22 cellular contexts compared by ENCODE assay signal in the genomic region with DNA sequence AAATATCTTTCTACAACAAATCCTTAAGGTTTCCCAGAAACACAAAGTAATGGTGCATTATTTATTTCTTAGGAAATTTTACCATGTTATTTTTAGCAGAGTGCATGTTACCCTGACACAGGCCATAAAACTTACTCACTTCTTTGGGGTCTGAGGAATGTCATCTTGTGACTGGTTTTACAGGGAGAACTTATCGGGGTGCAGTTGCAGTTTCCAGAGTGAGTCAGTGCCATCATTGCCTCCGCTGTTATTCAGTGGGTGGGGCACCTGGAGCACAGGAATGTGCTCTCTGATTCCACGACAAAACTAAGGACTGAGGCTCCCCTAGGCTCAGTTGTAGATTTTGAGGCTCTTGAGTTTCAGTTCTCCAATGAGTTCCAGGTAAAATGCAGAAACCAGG. TPM values are rescaled to one million over a fixed set of nuclear protein-coding genes. Genes with fewer than 3 reads are reported as not detected.
DNase-seq lines count a peak whose midpoint lies in the region; ATAC-seq and TF ChIP-seq lines count a peak whose summit lies in the region.
"Had no signal": no experiment of that assay in that cellular context is flagged by ENCODE, and none has a peak within 500 bp of the region (broad histone marks: within the 10 kb centered on the region; RNA-seq: fewer than 3 reads in every experiment).

No MANE protein-coding gene starts in this region.

- no peaks in the 10 kb centered on the region for H3K36me3 Mint-ChIP-seq in activated naive CD4-positive, alpha-beta T cell treated with anti-CD3 and anti-CD28 coated beads, Interleukin-2, amount 50 U/mL, for 72 hours
- no peaks in the 10 kb centered on the region for H3K36me3 Mint-ChIP-seq in natural killer cell
- H3K36me3 Mint-ChIP-seq: activated naive CD8-positive, alpha-beta T cell treated with anti-CD3 and anti-CD28 coated beads, Interleukin-2, amount 10 ng/mL, durations not matched to agents 7 days and 5 days; CD14-positive monocyte; neural progenitor cell had no signal

- H3K4me3 ChIP-seq in PC-3 (ENCODE audit: low read length) (no peak overlapping the region), fibroblast of lung (replicated peaks in 1 of 4; ENCODE audit: control extremely low read depth in 1 of 4, insufficient read depth in 1 of 4, low read depth in 3 of 4, low read length in 4 of 4) (no peak overlapping the region), retinal pigment epithelial cell (ENCODE audit: low read length) (no peak overlapping the region)
- H3K4me3 ChIP-seq: lung, neural progenitor cell, testis had no signal

- H3K27me3 ChIP-seq in PC-3 (ENCODE audit: low read length) (no peaks in the 10 kb centered on the region), fibroblast of lung (ENCODE audit: control insufficient read depth, insufficient read depth, low read length) (no peaks in the 10 kb centered on the region)
- H3K27me3 ChIP-seq: neural progenitor cell, testis had no signal

- TF ChIP-seq CTCF in PC-3 (conservative IDR thresholded peaks at IDR 0.05; ENCODE audit: low read depth, low read length) = no peak
- TF ChIP-seq CTCF in fibroblast of lung (conservative IDR thresholded peaks at IDR 0.05 in 1 of 2, IDR thresholded peaks at IDR 0.05 in 1 of 2; ENCODE audit: low read depth in 1 of 2, low read length in 2 of 2) = no peak
- no peak for TF ChIP-seq CTCF in retinal pigment epithelial cell (conservative IDR thresholded peaks at IDR 0.05; ENCODE audit: low read depth, low read length)
- no peak for TF ChIP-seq CTCF in natural killer cell (IDR thresholded peaks at IDR 0.05)
- no peak for TF ChIP-seq CTCF in GM13977 (IDR thresholded peaks at IDR 0.05; ENCODE audit: extremely low read depth, insufficient read depth, missing control alignments)

- no peaks in the 10 kb centered on the region for H3F3A ChIP-seq in PC-3 (ENCODE audit: low read length, unreplicated experiment)

- in situ Hi-C loops in GM13977 (cut with MboI; ENCODE audit: low pct_unique_long_range_greater_than_20kb, low sequenced_read_pairs, unreplicated experiment) = no loop called here

- BruUV-seq in PC-3 (replicated peaks; lab: Mats Ljungman, UMichigan) = no TSS peak

- H3K27ac Mint-ChIP-seq in activated naive CD4-positive, alpha-beta T cell treated with anti-CD3 and anti-CD28 coated beads, Interleukin-2, amount 50 U/mL, for 72 hours = no peak overlapping the region
- H3K27ac Mint-ChIP-seq in natural killer cell = no peak overlapping the region
- H3K27ac Mint-ChIP-seq: activated naive CD8-positive, alpha-beta T cell treated with anti-CD3 and anti-CD28 coated beads, Interleukin-2, amount 10 ng/mL, durations not matched to agents 7 days and 5 days; neural progenitor cell had no signal

- H2AFZ ChIP-seq in PC-3 (ENCODE audit: low read length) = 0 out of 2 replicates have a peak overlapping the region, but pooled peaks have one; percentile 8
- no peak overlapping the region for H2AFZ ChIP-seq in fibroblast of lung (ENCODE audit: low read length)
- H2AFZ ChIP-seq: neural progenitor cell had no signal

- H3K4me2 ChIP-seq in PC-3 (ENCODE audit: low read length) (peak overlapping the region; percentile 43), fibroblast of lung (ENCODE audit: extremely low read depth, insufficient read depth, low read length) (no peak overlapping the region)
- H3K4me2 ChIP-seq: neural progenitor cell had no signal

- CTCF ChIA-PET in PC-3 (lab: Charles Lee) = no interaction called here

- intact Hi-C loops in PC-3 (cut with micrococcal nuclease) (loop anchor here (5.0 kb wide), 1 partner anchor 44 kb away; no protein-coding TSS in a partner anchor), natural killer cell (cut with micrococcal nuclease) (no loop called here)

- H3K9ac ChIP-seq in PC-3 (ENCODE audit: low read length) = peak overlapping the region; percentile 6
- no peak overlapping the region for H3K9ac ChIP-seq in fibroblast of lung (ENCODE audit: insufficient read depth, low read length)
- H3K9ac ChIP-seq: neural progenitor cell had no signal

- peak overlapping the region; percentile 64 for H3K27ac ChIP-seq in PC-3 (ENCODE audit: low read length)
- H3K27ac ChIP-seq in fibroblast of lung (ENCODE audit: insufficient read depth, low read length) = peak overlapping the region; percentile 9
- H3K27ac ChIP-seq: neural progenitor cell, testis had no signal

- no peaks in the 10 kb centered on the region for H3K9me2 ChIP-seq in PC-3 (replicated peaks; ENCODE audit: low read length)

- no peak overlapping the region for H3K4me3 Mint-ChIP-seq in natural killer cell
- H3K4me3 Mint-ChIP-seq: activated naive CD8-positive, alpha-beta T cell treated with anti-CD3 and anti-CD28 coated beads, Interleukin-2, amount 10 ng/mL, durations not matched to agents 7 days and 5 days; activated T-cell treated with anti-CD3 and anti-CD28 coated beads, Interleukin-2, amount 50 U/mL, for 4 hours; CD14-positive monocyte; neural progenitor cell had no signal

- H3K4me1 Mint-ChIP-seq in natural killer cell = no peaks in the 10 kb centered on the region
- H3K4me1 Mint-ChIP-seq: activated naive CD8-positive, alpha-beta T cell treated with anti-CD3 and anti-CD28 coated beads, Interleukin-2, amount 10 ng/mL, durations not matched to agents 7 days and 5 days; neural progenitor cell had no signal

- peaks cover 22 to 53% of the 10 kb centered on the region in 2 donors for H3K27me3 Mint-ChIP-seq in natural killer cell (ENCODE audit: low read depth in 2 of 2)

- DNase-seq in GM03348 (ENCODE audit: low spot score) (peak; percentile 68), PC-3 (peak; percentile 69), fibroblast of lung (ENCODE audit: low read depth in 2 of 2) (peak; percentile 38 to 85), retinal pigment epithelial cell (ENCODE audit: low read depth) (peak; percentile 73), natural killer cell (no peak), GM13977 (ENCODE audit: low spot score) (no peak)
- DNase-seq in activated naive CD4-positive, alpha-beta T cell treated with anti-CD3 and anti-CD28 coated beads, Interleukin-2, amount 50 U/mL, for 72 hours (ENCODE audit: low spot score in 2 of 2) = no peak
- DNase-seq: activated CD4-positive, alpha-beta T cell treated with anti-CD3 and anti-CD28 coated beads for 48 hours; activated naive CD8-positive, alpha-beta T cell treated with anti-CD3 and anti-CD28 coated beads, Interleukin-2, amount 10 ng/mL, durations not matched to agents 7 days and 5 days; activated T-cell treated with anti-CD3 and anti-CD28 coated beads, Interleukin-2, amount 50 U/mL, for 4 hours; central memory CD4-positive, alpha-beta T cell; DMS53; effector CD8-positive, alpha-beta T cell; GOT3; right cardiac atrium; stimulated activated CD4-positive, alpha-beta T cell treated with anti-CD3 and anti-CD28 coated beads, Interleukin-2, amount 100 ng/mL, for 48 hours; testis had no signal

- POLR2A ChIA-PET in PC-3 (lab: Charles Lee; ENCODE audit: unreplicated experiment) = no interaction called here

- H3K4me1 ChIP-seq in PC-3 (ENCODE audit: insufficient read depth, low read length) (peaks cover 39% of the 10 kb centered on the region), fibroblast of lung (ENCODE audit: control insufficient read depth, extremely low read depth, insufficient read depth, low read length) (peaks cover 7% of the 10 kb centered on the region)
- H3K4me1 ChIP-seq: testis had no signal

- no peaks in the 10 kb centered on the region for H3K36me3 ChIP-seq in PC-3 (ENCODE audit: low read depth, low read length)
- H3K36me3 ChIP-seq in fibroblast of lung (ENCODE audit: control insufficient read depth, insufficient read depth, low read length) = no peaks in the 10 kb centered on the region
- H3K36me3 ChIP-seq: neural progenitor cell had no signal

- ATAC-seq in PC-3 (peak; percentile 69), GM21717 (IDR thresholded peaks at IDR 0.05; ENCODE audit: unreplicated experiment) (no peak), natural killer cell (no peak)
- no peak for ATAC-seq in activated naive CD4-positive, alpha-beta T cell treated with anti-CD3 and anti-CD28 coated beads, Interleukin-2, amount 50 U/mL, for 72 hours
- ATAC-seq: activated T-cell treated with anti-CD3 and anti-CD28 coated beads, Interleukin-2, amount 50 U/mL, for 4 hours; right cardiac atrium had no signal

- no peaks in the 10 kb centered on the region for H4K20me1 ChIP-seq in PC-3 (ENCODE audit: low read length)
- H4K20me1 ChIP-seq in fibroblast of lung (ENCODE audit: control insufficient read depth, extremely low read depth, insufficient read depth, low read length) = no peaks in the 10 kb centered on the region

- no peaks in the 10 kb centered on the region for H3K9me3 ChIP-seq in PC-3 (ENCODE audit: low read length)
- no peaks in the 10 kb centered on the region for H3K9me3 ChIP-seq in fibroblast of lung (ENCODE audit: control insufficient read depth, insufficient read depth, low read depth, low read length)
- H3K9me3 ChIP-seq: testis had no signal

- H3K9me3 Mint-ChIP-seq in activated naive CD4-positive, alpha-beta T cell treated with anti-CD3 and anti-CD28 coated beads, Interleukin-2, amount 50 U/mL, for 72 hours = no peaks in the 10 kb centered on the region
- H3K9me3 Mint-ChIP-seq in natural killer cell = no peaks in the 10 kb centered on the region
- H3K9me3 Mint-ChIP-seq: activated naive CD8-positive, alpha-beta T cell treated with anti-CD3 and anti-CD28 coated beads, Interleukin-2, amount 10 ng/mL, durations not matched to agents 7 days and 5 days; activated T-cell treated with anti-CD3 and anti-CD28 coated beads, Interleukin-2, amount 50 U/mL, for 4 hours; neural progenitor cell had no signal

- H3K79me2 ChIP-seq in PC-3 (ENCODE audit: low read length) (no peaks in the 10 kb centered on the region), fibroblast of lung (ENCODE audit: control insufficient read depth, insufficient read depth, low read length) (no peaks in the 10 kb centered on the region)

RNA-seq across cellular contexts. Expression of gene GREM1, which starts 11.1 kb away (rescaled TPM):
- total RNA-seq in PC-3 (2014; rRNA removed) (0.58 and 1.6 TPM in 2 replicates), fibroblast of lung (113 and 364 TPM in 2 replicates), natural killer cell (not detected)
- polyA plus RNA-seq in fibroblast of lung = 489 and 1,863 TPM in 2 replicates
- polyA plus RNA-seq in fibroblast of lung (2012) = 296 and 1,126 TPM in 2 replicates
- 518 and 1,500 TPM in 2 replicates for polyA minus RNA-seq in fibroblast of lung (ENCODE audit: low replicate concordance)
- total RNA-seq in activated naive CD4-positive, alpha-beta T cell treated with anti-CD3 and anti-CD28 coated beads, Interleukin-2, amount 50 U/mL, for 72 hours = not detected
- total RNA-seq: activated naive CD8-positive, alpha-beta T cell treated with anti-CD3 and anti-CD28 coated beads, Interleukin-2, amount 10 ng/mL, durations not matched to agents 7 days and 5 days; T-helper 2 cell treated with Interferon-gamma antibody and Interleukin-4, amounts not matched to agents 100 ng/mL and 5 ng/mL, for 36 hours had no signal
- polyA plus RNA-seq: CD14-positive monocyte had no signal

Comparison
In these comparisons a context has a peak if more than half of its experiments do, and no peak if none do; other contexts are left out.
1. DNase-seq: peak in GM03348 (single experiment), PC-3 (single experiment), fibroblast of lung (2 of 2) and retinal pigment epithelial cell (single experiment); none in activated naive CD4-positive, alpha-beta T cell treated with anti-CD3 and anti-CD28 coated beads, Interleukin-2, amount 50 U/mL, for 72 hours (0 of 2), natural killer cell (single experiment) and GM13977 (single experiment).
2. RNA of gene GREM1, which starts 11.1 kb away (total RNA-seq): 113 to 364 TPM in fibroblast of lung; 0.58 to 1.6 TPM in PC-3, not detected in activated naive CD4-positive, alpha-beta T cell treated with anti-CD3 and anti-CD28 coated beads, Interleukin-2, amount 50 U/mL, for 72 hours and not detected in natural killer cell; every median in the first group is over 10 times any median in the second.